In the genomic region with DNA sequence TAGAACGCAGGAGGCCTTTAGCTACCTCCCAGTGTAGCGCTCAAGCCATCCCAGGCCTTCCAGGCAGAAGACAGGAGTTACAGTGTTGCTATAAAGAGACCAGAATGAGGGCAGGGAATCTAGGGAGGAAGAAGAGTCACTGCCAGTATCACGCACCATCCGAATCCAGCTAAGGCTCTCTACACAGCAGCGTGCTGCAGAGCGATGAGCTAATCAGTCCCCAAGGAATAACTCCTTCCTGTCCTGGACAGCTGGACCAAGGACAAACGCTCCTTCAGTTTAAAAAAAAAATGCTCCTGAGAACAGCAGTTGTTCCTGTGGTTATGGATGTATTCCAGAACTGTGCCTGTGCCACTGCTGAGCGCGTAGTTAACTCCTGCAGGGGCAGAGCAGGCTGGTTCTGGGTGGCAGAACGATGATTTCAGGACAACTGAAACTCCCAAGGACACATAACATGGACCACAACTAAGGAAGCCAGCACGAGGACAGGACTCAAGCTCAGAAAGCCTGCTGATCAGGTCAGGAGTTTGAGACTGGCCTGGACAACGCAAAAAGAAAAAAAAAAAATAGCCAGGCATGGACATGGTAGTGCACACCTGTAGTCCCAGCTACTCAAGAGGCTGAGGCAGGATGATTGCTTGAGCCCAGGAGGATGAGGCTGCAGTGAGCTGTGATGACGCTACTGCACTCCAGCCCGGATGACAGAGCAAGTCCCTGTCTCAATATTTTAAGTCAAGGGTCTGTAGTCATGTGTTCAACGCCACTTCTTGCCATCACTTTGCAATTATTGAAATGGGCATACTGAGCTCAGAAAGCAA, we compare ENCODE assay signal across 9 cellular contexts. TPM values are rescaled to one million over a fixed set of nuclear protein-coding genes. Genes with fewer than 3 reads are reported as not detected.
DNase-seq lines count a peak whose midpoint lies in the region; ATAC-seq and TF ChIP-seq lines count a peak whose summit lies in the region.
"Had no signal": no experiment of that assay in that cellular context is flagged by ENCODE, and none has a peak within 500 bp of the region (broad histone marks: within the 10 kb centered on the region; RNA-seq: fewer than 3 reads in every experiment).

No MANE protein-coding gene starts in this region.

- no peak overlapping the region for H3K27ac Mint-ChIP-seq in T-helper 2 cell treated with Interferon-gamma antibody and Interleukin-4, amounts not matched to agents 5 μg/mL and 100 μg/mL, for 36 hours
- peak overlapping the region; percentile 94 for H3K27ac Mint-ChIP-seq in type B pancreatic cell

- peaks cover 48 to 72% of the 10 kb centered on the region in 2 donors for H3K4me1 ChIP-seq in adrenal gland (replicated peaks in 1 of 2)

- intact Hi-C loops in adrenal gland (cut with DNase I): no loop called here

- no peak for DNase-seq in T-helper 2 cell treated with Interferon-gamma antibody and Interleukin-4, amounts not matched to agents 5 μg/mL and 100 μg/mL, for 36 hours (ENCODE audit: low spot score)
- DNase-seq in T-helper 2 cell (no peak), adrenal gland (peak in 6 of 7 donors; percentile 78 to 91 (median 80)), iris pigment epithelial cell (ENCODE audit: low read depth) (peak; percentile 36), type B pancreatic cell (ENCODE audit: extremely low spot score, unreplicated experiment) (no peak), ecto neural progenitor cell (ENCODE audit: low spot score) (no peak)

- no peaks in the 10 kb centered on the region for H3K9me3 ChIP-seq in adrenal gland (replicated peaks in 1 of 3)

- TF ChIP-seq CTCF in adrenal gland (IDR thresholded peaks at IDR 0.05) (no peak), type B pancreatic cell (conservative IDR thresholded peaks at IDR 0.05) (no peak)

- peak overlapping the region; percentile 32 for H3K4me3 Mint-ChIP-seq in T-helper 2 cell treated with Interferon-gamma antibody and Interleukin-4, amounts not matched to agents 5 μg/mL and 100 μg/mL, for 36 hours
- H3K4me3 Mint-ChIP-seq in type B pancreatic cell: peak overlapping the region; percentile 50

- H3K9me3 Mint-ChIP-seq in T-helper 2 cell treated with Interferon-gamma antibody and Interleukin-4, amounts not matched to agents 5 μg/mL and 100 μg/mL, for 36 hours: no peaks in the 10 kb centered on the region
- H3K9me3 Mint-ChIP-seq in type B pancreatic cell: no peaks in the 10 kb centered on the region
- H3K9me3 Mint-ChIP-seq: activated B cell treated with CpG ODN at 0.5 μM for 24 hours had no signal

- H3K36me3 ChIP-seq in adrenal gland (replicated peaks in 1 of 2): peaks cover 0 to 24% of the 10 kb centered on the region in 2 donors

- H3K4me3 ChIP-seq in adrenal gland: peak overlapping the region in 1 of 4 donors; percentile 2

- H3K36me3 Mint-ChIP-seq in T-helper 2 cell treated with Interferon-gamma antibody and Interleukin-4, amounts not matched to agents 5 μg/mL and 100 μg/mL, for 36 hours (ENCODE audit: low read depth): peaks cover 41% of the 10 kb centered on the region
- H3K36me3 Mint-ChIP-seq in type B pancreatic cell: peaks cover 9% of the 10 kb centered on the region

- no peaks in the 10 kb centered on the region for H3K27me3 Mint-ChIP-seq in T-helper 2 cell treated with Interferon-gamma antibody and Interleukin-4, amounts not matched to agents 5 μg/mL and 100 μg/mL, for 36 hours (ENCODE audit: low read depth)
- peaks cover 15% of the 10 kb centered on the region for H3K27me3 Mint-ChIP-seq in type B pancreatic cell
- H3K27me3 Mint-ChIP-seq: activated B cell treated with CpG ODN at 0.5 μM for 24 hours had no signal

- no peak for ATAC-seq in GM19023 (IDR thresholded peaks at IDR 0.05; ENCODE audit: unreplicated experiment)
- no peak for ATAC-seq in HG03520 (IDR thresholded peaks at IDR 0.05; ENCODE audit: unreplicated experiment)

- H3K27ac ChIP-seq in adrenal gland: peak overlapping the region; percentile 61 to 92 (median 88)

- peaks cover 45% of the 10 kb centered on the region for H3K4me1 Mint-ChIP-seq in T-helper 2 cell treated with Interferon-gamma antibody and Interleukin-4, amounts not matched to agents 5 μg/mL and 100 μg/mL, for 36 hours (ENCODE audit: low read depth)
- H3K4me1 Mint-ChIP-seq in type B pancreatic cell (ENCODE audit: unreplicated experiment): peaks cover 26% of the 10 kb centered on the region

- TF ChIP-seq POLR2A in adrenal gland (IDR thresholded peaks at IDR 0.05): peak in 1 of 2 donors; percentile 77

- WGBS in adrenal gland, 4 donors: 17 to 26% (median 19%) methylated on average over 14 to 15 of the region's 15 CpGs

- no peaks in the 10 kb centered on the region for H3K27me3 ChIP-seq in adrenal gland

RNA-seq across cellular contexts. Expression of gene IFFO1, which starts 2.6 kb away (rescaled TPM):
- total RNA-seq in adrenal gland (10 to 100 TPM; 13.5 to 36.3 (median 28.5) TPM), type B pancreatic cell (ENCODE audit: low replicate concordance) (9.1 and 17.5 TPM in 2 replicates)
- 10 to 100 TPM in 2 of 3 donors, 1 to 10 TPM in 1; 8.7 to 91.0 (median 79.2) TPM for polyA plus RNA-seq in adrenal gland

RNA-seq across cellular contexts. Expression of gene NOP2, which starts 14.8 kb away (rescaled TPM):
- total RNA-seq in adrenal gland: 10 to 100 TPM in 7 of 8 donors, 1 to 10 TPM in 1; 7.7 to 34.7 (median 25.1) TPM
- polyA plus RNA-seq in adrenal gland: 10 to 100 TPM; 43.2 to 95.5 (median 63.8) TPM
- total RNA-seq in type B pancreatic cell (ENCODE audit: low replicate concordance): 60.9 and 106 TPM in 2 replicates

RNA-seq across cellular contexts. Expression of gene GAPDH, which starts 18.9 kb away (rescaled TPM):
- total RNA-seq in adrenal gland: 1,000 to 10,000 TPM; 1,734 to 3,209 (median 2,207) TPM
- polyA plus RNA-seq in adrenal gland: 1,000 to 10,000 TPM; 1,816 to 4,338 (median 3,953) TPM
- total RNA-seq in type B pancreatic cell (ENCODE audit: low replicate concordance): 2,317 and 5,618 TPM in 2 replicates

RNA-seq across cellular contexts. Expression of gene CHD4, which starts 53.9 kb away (rescaled TPM):
- 100 to 1,000 TPM; 216 to 307 (median 248) TPM for total RNA-seq in adrenal gland
- polyA plus RNA-seq in adrenal gland: 100 to 1,000 TPM; 152 to 505 (median 284) TPM
- total RNA-seq in type B pancreatic cell (ENCODE audit: low replicate concordance): 270 and 289 TPM in 2 replicates

RNA-seq across cellular contexts. Expression of gene NCAPD2, which starts 59.4 kb away (rescaled TPM):
- total RNA-seq in adrenal gland (10 to 100 TPM; 11.5 to 33.9 (median 23.7) TPM), type B pancreatic cell (ENCODE audit: low replicate concordance) (96.5 and 109 TPM in 2 replicates)
- 10 to 100 TPM in 1 of 3 donors, 1 to 10 TPM in 2; 6.6 to 10.1 (median 10.0) TPM for polyA plus RNA-seq in adrenal gland

Comparison
In these comparisons a context has a peak if more than half of its experiments do, and no peak if none do; other contexts are left out.
1. DNase-seq: peak in adrenal gland (6 of 7) and iris pigment epithelial cell (single experiment); none in T-helper 2 cell treated with Interferon-gamma antibody and Interleukin-4, amounts not matched to agents 5 μg/mL and 100 μg/mL, for 36 hours (single experiment), T-helper 2 cell (0 of 5), type B pancreatic cell (single experiment) and ecto neural progenitor cell (single experiment).